In the genomic region with DNA sequence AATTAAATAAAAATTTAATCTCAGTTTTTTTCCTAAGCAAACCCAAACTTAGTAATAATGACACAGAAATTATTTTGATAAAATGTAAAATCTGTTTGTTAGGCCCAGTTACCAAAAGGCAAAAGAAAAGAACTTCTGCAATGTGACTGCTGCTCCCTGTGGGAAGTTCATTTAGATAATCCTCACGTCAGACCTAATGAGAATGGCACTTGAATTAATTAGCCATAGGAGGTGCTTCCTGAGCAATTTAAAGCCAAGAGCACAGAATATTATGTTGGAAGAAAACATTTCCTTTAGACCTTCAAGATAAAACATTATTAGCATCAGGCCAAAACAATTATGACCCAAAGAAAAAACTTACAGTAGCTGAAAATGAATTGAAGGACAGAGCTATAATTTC, we compare ENCODE assay signal across 1 cellular context.
TF ChIP-seq lines count a peak whose summit lies in the region.

No MANE protein-coding gene starts in this region.

TF ChIP-seq in A549, 52 proteins besides CTCF, POLR2A, EP300 and RAD21 (continued from another document):
- TF ChIP-seq CBX2 (IDR thresholded peaks at IDR 0.05; ENCODE audit: borderline replicate concordance, low read depth): no peak
